Comparison of ENCODE assay signal across 1 cellular context in the genomic region with DNA sequence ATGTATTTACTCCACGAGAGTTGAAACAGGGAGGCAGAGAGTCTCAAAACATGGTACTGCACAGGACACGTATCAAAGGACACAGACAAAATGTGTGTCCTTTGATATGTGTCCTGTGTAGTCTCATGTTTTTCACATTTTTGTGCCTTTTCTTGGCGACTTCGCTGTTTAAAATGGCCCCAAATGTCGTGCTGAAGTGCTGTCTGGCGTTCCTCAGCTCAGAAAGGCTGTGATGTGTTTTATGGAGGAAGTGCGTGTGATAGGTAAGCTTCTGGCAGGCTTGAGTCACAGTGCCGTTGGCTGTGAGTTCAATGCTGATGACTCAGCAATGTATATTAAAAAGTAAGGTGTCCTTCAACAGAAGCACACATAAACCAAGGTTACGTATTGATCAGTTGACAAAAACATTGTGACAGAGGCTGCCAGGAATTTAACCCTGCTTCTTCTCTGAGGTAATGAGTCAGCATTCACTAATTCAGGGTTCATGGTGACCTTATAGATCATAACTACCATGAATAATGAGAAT.
TF ChIP-seq lines count a peak whose summit lies in the region.

No MANE protein-coding gene starts in this region.

TF ChIP-seq in HepG2, 621 proteins besides CTCF, POLR2A, EP300 and RAD21 (continued from another document and continues in another):
- no peak for TF ChIP-seq NPAS2 (CRISPR knock-in tag; IDR thresholded peaks at IDR 0.05; ENCODE audit: borderline replicate concordance)
- TF ChIP-seq, protein P1, sequence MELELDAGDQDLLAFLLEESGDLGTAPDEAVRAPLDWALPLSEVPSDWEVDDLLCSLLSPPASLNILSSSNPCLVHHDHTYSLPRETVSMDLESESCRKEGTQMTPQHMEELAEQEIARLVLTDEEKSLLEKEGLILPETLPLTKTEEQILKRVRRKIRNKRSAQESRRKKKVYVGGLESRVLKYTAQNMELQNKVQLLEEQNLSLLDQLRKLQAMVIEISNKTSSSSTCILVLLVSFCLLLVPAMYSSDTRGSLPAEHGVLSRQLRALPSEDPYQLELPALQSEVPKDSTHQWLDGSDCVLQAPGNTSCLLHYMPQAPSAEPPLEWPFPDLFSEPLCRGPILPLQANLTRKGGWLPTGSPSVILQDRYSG (CRISPR knock-in tag; IDR thresholded peaks at IDR 0.05), result no peak
- peak; percentile 12; the same call in 1 of the 2 replicates for TF ChIP-seq SMC3 (IDR thresholded peaks at IDR 0.05; ENCODE audit: low read length)
- TF ChIP-seq ZNF3 (CRISPR knock-in tag; IDR thresholded peaks at IDR 0.05), result peak; percentile 61; the same call in 1 of the 2 replicates
- no peak for TF ChIP-seq ZBTB42 (CRISPR knock-in tag; IDR thresholded peaks at IDR 0.05)
- TF ChIP-seq ZNF563 (CRISPR knock-in tag; IDR thresholded peaks at IDR 0.05), result no peak
- no peak for TF ChIP-seq TAF15 (IDR thresholded peaks at IDR 0.05; ENCODE audit: low read depth, low read length, poor library complexity, severe bottlenecking)
- TF ChIP-seq HMG20B (CRISPR knock-in tag; conservative IDR thresholded peaks at IDR 0.05), result 0 out of 2 replicates have a peak, but pooled peaks have one; percentile 26
- TF ChIP-seq, protein P2, sequence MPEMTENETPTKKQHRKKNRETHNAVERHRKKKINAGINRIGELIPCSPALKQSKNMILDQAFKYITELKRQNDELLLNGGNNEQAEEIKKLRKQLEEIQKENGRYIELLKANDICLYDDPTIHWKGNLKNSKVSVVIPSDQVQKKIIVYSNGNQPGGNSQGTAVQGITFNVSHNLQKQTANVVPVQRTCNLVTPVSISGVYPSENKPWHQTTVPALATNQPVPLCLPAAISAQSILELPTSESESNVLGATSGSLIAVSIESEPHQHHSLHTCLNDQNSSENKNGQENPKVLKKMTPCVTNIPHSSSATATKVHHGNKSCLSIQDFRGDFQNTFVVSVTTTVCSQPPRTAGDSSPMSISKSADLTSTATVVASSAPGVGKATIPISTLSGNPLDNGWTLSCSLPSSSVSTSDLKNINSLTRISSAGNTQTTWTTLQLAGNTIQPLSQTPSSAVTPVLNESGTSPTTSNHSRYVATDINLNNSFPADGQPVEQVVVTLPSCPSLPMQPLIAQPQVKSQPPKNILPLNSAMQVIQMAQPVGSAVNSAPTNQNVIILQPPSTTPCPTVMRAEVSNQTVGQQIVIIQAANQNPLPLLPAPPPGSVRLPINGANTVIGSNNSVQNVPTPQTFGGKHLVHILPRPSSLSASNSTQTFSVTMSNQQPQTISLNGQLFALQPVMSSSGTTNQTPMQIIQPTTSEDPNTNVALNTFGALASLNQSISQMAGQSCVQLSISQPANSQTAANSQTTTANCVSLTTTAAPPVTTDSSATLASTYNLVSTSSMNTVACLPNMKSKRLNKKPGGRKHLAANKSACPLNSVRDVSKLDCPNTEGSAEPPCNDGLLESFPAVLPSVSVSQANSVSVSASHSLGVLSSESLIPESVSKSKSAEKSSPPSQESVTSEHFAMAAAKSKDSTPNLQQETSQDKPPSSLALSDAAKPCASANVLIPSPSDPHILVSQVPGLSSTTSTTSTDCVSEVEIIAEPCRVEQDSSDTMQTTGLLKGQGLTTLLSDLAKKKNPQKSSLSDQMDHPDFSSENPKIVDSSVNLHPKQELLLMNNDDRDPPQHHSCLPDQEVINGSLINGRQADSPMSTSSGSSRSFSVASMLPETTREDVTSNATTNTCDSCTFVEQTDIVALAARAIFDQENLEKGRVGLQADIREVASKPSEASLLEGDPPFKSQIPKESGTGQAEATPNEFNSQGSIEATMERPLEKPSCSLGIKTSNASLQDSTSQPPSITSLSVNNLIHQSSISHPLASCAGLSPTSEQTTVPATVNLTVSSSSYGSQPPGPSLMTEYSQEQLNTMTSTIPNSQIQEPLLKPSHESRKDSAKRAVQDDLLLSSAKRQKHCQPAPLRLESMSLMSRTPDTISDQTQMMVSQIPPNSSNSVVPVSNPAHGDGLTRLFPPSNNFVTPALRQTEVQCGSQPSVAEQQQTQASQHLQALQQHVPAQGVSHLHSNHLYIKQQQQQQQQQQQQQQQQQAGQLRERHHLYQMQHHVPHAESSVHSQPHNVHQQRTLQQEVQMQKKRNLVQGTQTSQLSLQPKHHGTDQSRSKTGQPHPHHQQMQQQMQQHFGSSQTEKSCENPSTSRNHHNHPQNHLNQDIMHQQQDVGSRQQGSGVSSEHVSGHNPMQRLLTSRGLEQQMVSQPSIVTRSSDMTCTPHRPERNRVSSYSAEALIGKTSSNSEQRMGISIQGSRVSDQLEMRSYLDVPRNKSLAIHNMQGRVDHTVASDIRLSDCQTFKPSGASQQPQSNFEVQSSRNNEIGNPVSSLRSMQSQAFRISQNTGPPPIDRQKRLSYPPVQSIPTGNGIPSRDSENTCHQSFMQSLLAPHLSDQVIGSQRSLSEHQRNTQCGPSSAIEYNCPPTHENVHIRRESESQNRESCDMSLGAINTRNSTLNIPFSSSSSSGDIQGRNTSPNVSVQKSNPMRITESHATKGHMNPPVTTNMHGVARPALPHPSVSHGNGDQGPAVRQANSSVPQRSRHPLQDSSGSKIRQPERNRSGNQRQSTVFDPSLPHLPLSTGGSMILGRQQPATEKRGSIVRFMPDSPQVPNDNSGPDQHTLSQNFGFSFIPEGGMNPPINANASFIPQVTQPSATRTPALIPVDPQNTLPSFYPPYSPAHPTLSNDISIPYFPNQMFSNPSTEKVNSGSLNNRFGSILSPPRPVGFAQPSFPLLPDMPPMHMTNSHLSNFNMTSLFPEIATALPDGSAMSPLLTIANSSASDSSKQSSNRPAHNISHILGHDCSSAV (CRISPR knock-in tag; IDR thresholded peaks at IDR 0.05; ENCODE audit: borderline replicate concordance), result no peak
- TF ChIP-seq, protein P3, sequence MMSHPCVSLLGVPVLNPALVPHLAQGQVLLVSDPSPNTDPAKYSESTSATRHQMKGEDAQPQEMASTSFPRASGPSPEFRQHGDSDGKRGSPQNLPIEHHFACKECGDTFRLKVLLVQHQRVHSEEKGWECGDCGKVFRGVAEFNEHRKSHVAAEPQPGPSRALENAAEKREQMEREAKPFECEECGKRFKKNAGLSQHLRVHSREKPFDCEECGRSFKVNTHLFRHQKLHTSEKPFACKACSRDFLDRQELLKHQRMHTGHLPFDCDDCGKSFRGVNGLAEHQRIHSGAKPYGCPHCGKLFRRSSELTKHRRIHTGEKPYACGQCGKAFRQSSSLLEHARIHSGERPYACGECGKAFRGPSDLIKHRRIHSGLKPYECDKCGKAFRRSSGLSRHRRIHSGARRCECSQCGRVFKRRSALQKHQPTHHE (CRISPR knock-in tag; IDR thresholded peaks at IDR 0.05; ENCODE audit: borderline replicate concordance), result no peak
- TF ChIP-seq, protein P4, sequence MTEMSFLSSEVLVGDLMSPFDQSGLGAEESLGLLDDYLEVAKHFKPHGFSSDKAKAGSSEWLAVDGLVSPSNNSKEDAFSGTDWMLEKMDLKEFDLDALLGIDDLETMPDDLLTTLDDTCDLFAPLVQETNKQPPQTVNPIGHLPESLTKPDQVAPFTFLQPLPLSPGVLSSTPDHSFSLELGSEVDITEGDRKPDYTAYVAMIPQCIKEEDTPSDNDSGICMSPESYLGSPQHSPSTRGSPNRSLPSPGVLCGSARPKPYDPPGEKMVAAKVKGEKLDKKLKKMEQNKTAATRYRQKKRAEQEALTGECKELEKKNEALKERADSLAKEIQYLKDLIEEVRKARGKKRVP (CRISPR knock-in tag; IDR thresholded peaks at IDR 0.05), result peak in 1 of 2 experiments; percentile 66; a peak in 2 of 4 replicates
- no peak for TF ChIP-seq SIN3A (IDR thresholded peaks at IDR 0.05; ENCODE audit: borderline replicate concordance, low read depth, low read length)
- TF ChIP-seq, protein P5, sequence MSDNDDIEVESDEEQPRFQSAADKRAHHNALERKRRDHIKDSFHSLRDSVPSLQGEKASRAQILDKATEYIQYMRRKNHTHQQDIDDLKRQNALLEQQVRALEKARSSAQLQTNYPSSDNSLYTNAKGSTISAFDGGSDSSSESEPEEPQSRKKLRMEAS (IDR thresholded peaks at IDR 0.05), result peak; percentile 84
- peak; percentile 76 for TF ChIP-seq HDAC1 (CRISPR knock-in tag; IDR thresholded peaks at IDR 0.05)
- TF ChIP-seq, protein P6, sequence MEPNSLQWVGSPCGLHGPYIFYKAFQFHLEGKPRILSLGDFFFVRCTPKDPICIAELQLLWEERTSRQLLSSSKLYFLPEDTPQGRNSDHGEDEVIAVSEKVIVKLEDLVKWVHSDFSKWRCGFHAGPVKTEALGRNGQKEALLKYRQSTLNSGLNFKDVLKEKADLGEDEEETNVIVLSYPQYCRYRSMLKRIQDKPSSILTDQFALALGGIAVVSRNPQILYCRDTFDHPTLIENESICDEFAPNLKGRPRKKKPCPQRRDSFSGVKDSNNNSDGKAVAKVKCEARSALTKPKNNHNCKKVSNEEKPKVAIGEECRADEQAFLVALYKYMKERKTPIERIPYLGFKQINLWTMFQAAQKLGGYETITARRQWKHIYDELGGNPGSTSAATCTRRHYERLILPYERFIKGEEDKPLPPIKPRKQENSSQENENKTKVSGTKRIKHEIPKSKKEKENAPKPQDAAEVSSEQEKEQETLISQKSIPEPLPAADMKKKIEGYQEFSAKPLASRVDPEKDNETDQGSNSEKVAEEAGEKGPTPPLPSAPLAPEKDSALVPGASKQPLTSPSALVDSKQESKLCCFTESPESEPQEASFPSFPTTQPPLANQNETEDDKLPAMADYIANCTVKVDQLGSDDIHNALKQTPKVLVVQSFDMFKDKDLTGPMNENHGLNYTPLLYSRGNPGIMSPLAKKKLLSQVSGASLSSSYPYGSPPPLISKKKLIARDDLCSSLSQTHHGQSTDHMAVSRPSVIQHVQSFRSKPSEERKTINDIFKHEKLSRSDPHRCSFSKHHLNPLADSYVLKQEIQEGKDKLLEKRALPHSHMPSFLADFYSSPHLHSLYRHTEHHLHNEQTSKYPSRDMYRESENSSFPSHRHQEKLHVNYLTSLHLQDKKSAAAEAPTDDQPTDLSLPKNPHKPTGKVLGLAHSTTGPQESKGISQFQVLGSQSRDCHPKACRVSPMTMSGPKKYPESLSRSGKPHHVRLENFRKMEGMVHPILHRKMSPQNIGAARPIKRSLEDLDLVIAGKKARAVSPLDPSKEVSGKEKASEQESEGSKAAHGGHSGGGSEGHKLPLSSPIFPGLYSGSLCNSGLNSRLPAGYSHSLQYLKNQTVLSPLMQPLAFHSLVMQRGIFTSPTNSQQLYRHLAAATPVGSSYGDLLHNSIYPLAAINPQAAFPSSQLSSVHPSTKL (CRISPR knock-in tag; IDR thresholded peaks at IDR 0.05), result peak; percentile 85
- TF ChIP-seq, protein P7, sequence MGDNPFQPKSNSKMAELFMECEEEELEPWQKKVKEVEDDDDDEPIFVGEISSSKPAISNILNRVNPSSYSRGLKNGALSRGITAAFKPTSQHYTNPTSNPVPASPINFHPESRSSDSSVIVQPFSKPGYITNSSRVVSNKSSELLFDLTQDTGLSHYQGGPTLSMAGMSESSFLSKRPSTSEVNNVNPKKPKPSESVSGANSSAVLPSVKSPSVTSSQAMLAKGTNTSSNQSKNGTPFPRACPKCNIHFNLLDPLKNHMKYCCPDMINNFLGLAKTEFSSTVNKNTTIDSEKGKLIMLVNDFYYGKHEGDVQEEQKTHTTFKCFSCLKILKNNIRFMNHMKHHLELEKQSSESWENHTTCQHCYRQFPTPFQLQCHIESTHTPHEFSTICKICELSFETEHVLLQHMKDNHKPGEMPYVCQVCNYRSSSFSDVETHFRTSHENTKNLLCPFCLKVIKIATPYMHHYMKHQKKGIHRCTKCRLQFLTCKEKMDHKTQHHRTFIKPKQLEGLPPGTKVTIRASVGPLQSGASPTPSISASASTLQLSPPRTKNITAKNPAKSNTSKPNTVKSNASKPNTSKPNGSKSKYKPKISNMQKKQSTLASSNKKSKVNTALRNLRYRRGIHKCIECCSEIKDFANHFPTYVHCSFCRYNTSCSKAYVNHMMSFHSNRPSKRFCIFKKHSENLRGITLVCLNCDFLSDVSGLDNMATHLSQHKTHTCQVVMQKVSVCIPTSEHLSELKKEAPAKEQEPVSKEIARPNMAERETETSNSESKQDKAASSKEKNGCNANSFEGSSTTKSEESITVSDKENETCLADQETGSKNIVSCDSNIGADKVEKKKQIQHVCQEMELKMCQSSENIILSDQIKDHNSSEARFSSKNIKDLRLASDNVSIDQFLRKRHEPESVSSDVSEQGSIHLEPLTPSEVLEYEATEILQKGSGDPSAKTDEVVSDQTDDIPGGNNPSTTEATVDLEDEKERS (CRISPR knock-in tag; IDR thresholded peaks at IDR 0.05), result 0 out of 2 replicates have a peak, but pooled peaks have one; percentile 54
- peak; percentile 36; the same call in 1 of the 3 replicates for TF ChIP-seq MXI1 (IDR thresholded peaks at IDR 0.05; ENCODE audit: borderline replicate concordance, low read depth, low read length)
- 0 out of 2 replicates have a peak, but pooled peaks have one; percentile 33 for TF ChIP-seq AKAP8 (CRISPR knock-in tag; IDR thresholded peaks at IDR 0.05)
- TF ChIP-seq, protein P8, sequence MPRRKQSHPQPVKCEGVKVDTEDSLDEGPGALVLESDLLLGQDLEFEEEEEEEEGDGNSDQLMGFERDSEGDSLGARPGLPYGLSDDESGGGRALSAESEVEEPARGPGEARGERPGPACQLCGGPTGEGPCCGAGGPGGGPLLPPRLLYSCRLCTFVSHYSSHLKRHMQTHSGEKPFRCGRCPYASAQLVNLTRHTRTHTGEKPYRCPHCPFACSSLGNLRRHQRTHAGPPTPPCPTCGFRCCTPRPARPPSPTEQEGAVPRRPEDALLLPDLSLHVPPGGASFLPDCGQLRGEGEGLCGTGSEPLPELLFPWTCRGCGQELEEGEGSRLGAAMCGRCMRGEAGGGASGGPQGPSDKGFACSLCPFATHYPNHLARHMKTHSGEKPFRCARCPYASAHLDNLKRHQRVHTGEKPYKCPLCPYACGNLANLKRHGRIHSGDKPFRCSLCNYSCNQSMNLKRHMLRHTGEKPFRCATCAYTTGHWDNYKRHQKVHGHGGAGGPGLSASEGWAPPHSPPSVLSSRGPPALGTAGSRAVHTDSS (CRISPR knock-in tag; conservative IDR thresholded peaks at IDR 0.05), result no peak
- TF ChIP-seq ZNF121 (CRISPR knock-in tag; IDR thresholded peaks at IDR 0.05), result no peak
- TF ChIP-seq, protein P9, sequence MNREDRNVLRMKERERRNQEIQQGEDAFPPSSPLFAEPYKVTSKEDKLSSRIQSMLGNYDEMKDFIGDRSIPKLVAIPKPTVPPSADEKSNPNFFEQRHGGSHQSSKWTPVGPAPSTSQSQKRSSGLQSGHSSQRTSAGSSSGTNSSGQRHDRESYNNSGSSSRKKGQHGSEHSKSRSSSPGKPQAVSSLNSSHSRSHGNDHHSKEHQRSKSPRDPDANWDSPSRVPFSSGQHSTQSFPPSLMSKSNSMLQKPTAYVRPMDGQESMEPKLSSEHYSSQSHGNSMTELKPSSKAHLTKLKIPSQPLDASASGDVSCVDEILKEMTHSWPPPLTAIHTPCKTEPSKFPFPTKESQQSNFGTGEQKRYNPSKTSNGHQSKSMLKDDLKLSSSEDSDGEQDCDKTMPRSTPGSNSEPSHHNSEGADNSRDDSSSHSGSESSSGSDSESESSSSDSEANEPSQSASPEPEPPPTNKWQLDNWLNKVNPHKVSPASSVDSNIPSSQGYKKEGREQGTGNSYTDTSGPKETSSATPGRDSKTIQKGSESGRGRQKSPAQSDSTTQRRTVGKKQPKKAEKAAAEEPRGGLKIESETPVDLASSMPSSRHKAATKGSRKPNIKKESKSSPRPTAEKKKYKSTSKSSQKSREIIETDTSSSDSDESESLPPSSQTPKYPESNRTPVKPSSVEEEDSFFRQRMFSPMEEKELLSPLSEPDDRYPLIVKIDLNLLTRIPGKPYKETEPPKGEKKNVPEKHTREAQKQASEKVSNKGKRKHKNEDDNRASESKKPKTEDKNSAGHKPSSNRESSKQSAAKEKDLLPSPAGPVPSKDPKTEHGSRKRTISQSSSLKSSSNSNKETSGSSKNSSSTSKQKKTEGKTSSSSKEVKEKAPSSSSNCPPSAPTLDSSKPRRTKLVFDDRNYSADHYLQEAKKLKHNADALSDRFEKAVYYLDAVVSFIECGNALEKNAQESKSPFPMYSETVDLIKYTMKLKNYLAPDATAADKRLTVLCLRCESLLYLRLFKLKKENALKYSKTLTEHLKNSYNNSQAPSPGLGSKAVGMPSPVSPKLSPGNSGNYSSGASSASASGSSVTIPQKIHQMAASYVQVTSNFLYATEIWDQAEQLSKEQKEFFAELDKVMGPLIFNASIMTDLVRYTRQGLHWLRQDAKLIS (CRISPR knock-in tag; IDR thresholded peaks at IDR 0.05), result no peak
- TF ChIP-seq RFX3 (CRISPR knock-in tag; IDR thresholded peaks at IDR 0.05), result no peak
